9 cellular contexts compared by ENCODE assay signal in genomic region chr6:2845880-2846208, GRCh38. TPM values are rescaled to one million over a fixed set of nuclear protein-coding genes. Genes with fewer than 3 reads are reported as not detected.
DNase-seq lines count a peak whose midpoint lies in the region; ATAC-seq, FAIRE-seq and TF ChIP-seq lines count a peak whose summit lies in the region.
"Had no signal": no experiment of that assay in that cellular context is flagged by ENCODE, and none has a peak within 500 bp of the region (broad histone marks: within the 10 kb centered on the region; RNA-seq: fewer than 3 reads in every experiment).

No MANE protein-coding gene starts in this region.

- H4K20me1 ChIP-seq in astrocyte (ENCODE audit: insufficient read depth, low read length), result no peaks in the 10 kb centered on the region

- no peak overlapping the region for H2AFZ ChIP-seq in astrocyte (ENCODE audit: low read depth, low read length)

- H3K36me3 ChIP-seq in CD4-positive, CD25-positive, alpha-beta regulatory T cell (ENCODE audit: control insufficient read depth, insufficient read depth, low read length), result no peaks in the 10 kb centered on the region
- H3K36me3 ChIP-seq in astrocyte (ENCODE audit: insufficient read depth, low read length), result no peaks in the 10 kb centered on the region
- no peaks in the 10 kb centered on the region for H3K36me3 ChIP-seq in neutrophil
- H3K36me3 ChIP-seq in suprapubic skin, result no peaks in the 10 kb centered on the region

- TF ChIP-seq EP300 in suprapubic skin (IDR thresholded peaks at IDR 0.05), result no peak

- H3K4me1 ChIP-seq in CD4-positive, CD25-positive, alpha-beta regulatory T cell (ENCODE audit: control insufficient read depth, insufficient read depth, low read length, poor library complexity, severe bottlenecking), result peaks cover 40% of the 10 kb centered on the region
- peaks cover 20% of the 10 kb centered on the region for H3K4me1 ChIP-seq in astrocyte (ENCODE audit: insufficient read depth, low read length)
- H3K4me1 ChIP-seq in neutrophil (ENCODE audit: control insufficient read depth in 1 of 2, insufficient read depth in 1 of 2, low read depth in 1 of 2, low read length in 1 of 2), result peaks cover 44 to 51% of the 10 kb centered on the region in 2 experiments
- H3K4me1 ChIP-seq in suprapubic skin, result peaks cover 26% of the 10 kb centered on the region

- DNase-seq in CD4-positive, CD25-positive, alpha-beta regulatory T cell, result no peak
- no peak for DNase-seq in LNCaP clone FGC (ENCODE audit: low read depth)
- DNase-seq in astrocyte (ENCODE audit: low read depth), result no peak
- DNase-seq in omental fat pad (ENCODE audit: low spot score), result no peak
- DNase-seq in sciatic nerve (ENCODE audit: low spot score), result no peak
- no peak for DNase-seq in suprapubic skin (ENCODE audit: low spot score in 2 of 2)
- no peak for DNase-seq in GF-D8 (lab: John Stamatoyannopoulos, UW)

- intact Hi-C loops in sciatic nerve (cut with DNase I), result loop anchor here (5.0 to 10.0 kb wide), 2 partner anchors 86 to 209 kb away; no protein-coding TSS in a partner anchor

- peaks cover 0 to 6% (median 4%) of the 10 kb centered on the region in 7 donors for H3K9me3 Mint-ChIP-seq in CD4-positive, CD25-positive, alpha-beta regulatory T cell
- H3K9me3 Mint-ChIP-seq in astrocyte (ENCODE audit: unreplicated experiment), result no peaks in the 10 kb centered on the region

- FAIRE-seq in astrocyte (lab: Jason Lieb, UNC), result no peak
- FAIRE-seq: colon had no signal

- H3K4me2 ChIP-seq in astrocyte (ENCODE audit: low read length), result peak overlapping the region; percentile 81

- TF ChIP-seq POLR2A in suprapubic skin (IDR thresholded peaks at IDR 0.05), result no peak

- 60% methylated on average over 6 of the region's 6 CpGs for WGBS in suprapubic skin

- peak overlapping the region; percentile 58 to 86 (median 81) for H3K27ac Mint-ChIP-seq in CD4-positive, CD25-positive, alpha-beta regulatory T cell
- no peak overlapping the region for H3K27ac Mint-ChIP-seq in astrocyte (ENCODE audit: unreplicated experiment)

- peak overlapping the region; percentile 50 to 83 (median 64) for H3K4me3 Mint-ChIP-seq in CD4-positive, CD25-positive, alpha-beta regulatory T cell
- H3K4me3 Mint-ChIP-seq in astrocyte (ENCODE audit: unreplicated experiment), result no peak overlapping the region

- H3K9me3 ChIP-seq in CD4-positive, CD25-positive, alpha-beta regulatory T cell (ENCODE audit: control insufficient read depth in 2 of 2, low read length in 2 of 2), result no peaks in the 10 kb centered on the region
- H3K9me3 ChIP-seq in astrocyte (ENCODE audit: insufficient read depth, low read depth, low read length) (no peaks in the 10 kb centered on the region), neutrophil (no peaks in the 10 kb centered on the region), suprapubic skin (no peaks in the 10 kb centered on the region)

- no peaks in the 10 kb centered on the region for H3K79me2 ChIP-seq in astrocyte (ENCODE audit: insufficient read depth, low read length)

- peaks cover 3% of the 10 kb centered on the region for H3K36me3 Mint-ChIP-seq in CD4-positive, CD25-positive, alpha-beta regulatory T cell
- H3K36me3 Mint-ChIP-seq in astrocyte (ENCODE audit: low read depth, unreplicated experiment), result no peaks in the 10 kb centered on the region

- H3K27me3 Mint-ChIP-seq in CD4-positive, CD25-positive, alpha-beta regulatory T cell, result no peaks in the 10 kb centered on the region
- no peaks in the 10 kb centered on the region for H3K27me3 Mint-ChIP-seq in astrocyte (ENCODE audit: low read depth, unreplicated experiment)

- peaks cover 34 to 60% (median 39%) of the 10 kb centered on the region in 4 donors for H3K4me1 Mint-ChIP-seq in CD4-positive, CD25-positive, alpha-beta regulatory T cell
- H3K4me1 Mint-ChIP-seq in astrocyte (ENCODE audit: low read depth, unreplicated experiment), result peaks cover 12% of the 10 kb centered on the region

- ATAC-seq in CD4-positive, CD25-positive, alpha-beta regulatory T cell (ENCODE audit: low read depth in 2 of 2), result no peak
- ATAC-seq in omental fat pad (ENCODE audit: low FRiP score), result no peak
- ATAC-seq in sciatic nerve, result no peak

- H3K27me3 ChIP-seq in CD4-positive, CD25-positive, alpha-beta regulatory T cell (ENCODE audit: control insufficient read depth, insufficient read depth, low read length), result no peaks in the 10 kb centered on the region
- H3K27me3 ChIP-seq in astrocyte (ENCODE audit: insufficient read depth, low read length) (no peaks in the 10 kb centered on the region), neutrophil (no peaks in the 10 kb centered on the region), suprapubic skin (no peaks in the 10 kb centered on the region)

- peak overlapping the region; percentile 75 for H3K9ac ChIP-seq in astrocyte (ENCODE audit: low read length)

- H3K27ac ChIP-seq in CD4-positive, CD25-positive, alpha-beta regulatory T cell (ENCODE audit: insufficient read depth, low read length, poor library complexity, severe bottlenecking), result peak overlapping the region; percentile 45
- H3K27ac ChIP-seq in astrocyte (ENCODE audit: low read depth, low read length), result no peak overlapping the region
- peak overlapping the region; percentile 65 for H3K27ac ChIP-seq in neutrophil
- no peak overlapping the region for H3K27ac ChIP-seq in suprapubic skin

- no peak for TF ChIP-seq CTCF in LNCaP clone FGC (IDR thresholded peaks at IDR 0.05; ENCODE audit: control insufficient read depth, extremely low read depth, insufficient read depth)
- TF ChIP-seq CTCF in astrocyte (IDR thresholded peaks at IDR 0.05; ENCODE audit: insufficient read depth, low read depth, low read length), result no peak
- TF ChIP-seq CTCF in neutrophil (IDR thresholded peaks at IDR 0.05), result no peak
- no peak for TF ChIP-seq CTCF in omental fat pad (IDR thresholded peaks at IDR 0.05)
- no peak for TF ChIP-seq CTCF in suprapubic skin (IDR thresholded peaks at IDR 0.05)

- H3K4me3 ChIP-seq in CD4-positive, CD25-positive, alpha-beta regulatory T cell (ENCODE audit: low read depth, low read length), result no peak overlapping the region
- H3K4me3 ChIP-seq in LNCaP clone FGC (ENCODE audit: low read depth, low read length) (0 out of 2 replicates have a peak overlapping the region, but pooled peaks have one; percentile 15), astrocyte (ENCODE audit: insufficient read depth, low read depth, low read length) (no peak overlapping the region), neutrophil (ENCODE audit: low read depth in 1 of 2, low read length in 1 of 2) (peak overlapping the region in 1 of 2 experiments; percentile 12), suprapubic skin (no peak overlapping the region)

RNA-seq across cellular contexts. Expression of gene SERPINB1, which starts 4.2 kb away (rescaled TPM):
- 38.1 TPM for total RNA-seq in CD4-positive, CD25-positive, alpha-beta regulatory T cell
- 100 to 1,000 TPM; 100 to 116 (median 109) TPM for polyA plus RNA-seq in CD4-positive, CD25-positive, alpha-beta regulatory T cell
- 1.5 and 2.0 TPM in 2 replicates for total RNA-seq in astrocyte
- 100 to 1,000 TPM in 1 of 4 donors, 10 to 100 TPM in 3; 40.8 to 146 (median 50.1) TPM for total RNA-seq in omental fat pad
- total RNA-seq in sciatic nerve, result 46.1 TPM
- 10 to 100 TPM; 11.8 to 20.6 (median 16.9) TPM for total RNA-seq in suprapubic skin

RNA-seq across cellular contexts. Expression of gene SERPINB9, which starts 57.3 kb away (rescaled TPM):
- total RNA-seq in CD4-positive, CD25-positive, alpha-beta regulatory T cell, result 48.1 TPM
- 10 to 100 TPM; 29.1 to 46.2 (median 37.1) TPM for polyA plus RNA-seq in CD4-positive, CD25-positive, alpha-beta regulatory T cell
- total RNA-seq in astrocyte (2.1 and 6.0 TPM in 2 replicates), omental fat pad (10 to 100 TPM; 14.8 to 68.5 (median 20.8) TPM), sciatic nerve (34.1 TPM), suprapubic skin (1 to 10 TPM; 1.0 to 4.0 (median 2.5) TPM)

Comparison
In these comparisons a context has a peak if more than half of its experiments do, and no peak if none do; other contexts are left out.
1. H3K27ac ChIP-seq: peak in CD4-positive, CD25-positive, alpha-beta regulatory T cell (single experiment) and neutrophil (single experiment); none in astrocyte (single experiment) and suprapubic skin (single experiment).